In the genomic region with DNA sequence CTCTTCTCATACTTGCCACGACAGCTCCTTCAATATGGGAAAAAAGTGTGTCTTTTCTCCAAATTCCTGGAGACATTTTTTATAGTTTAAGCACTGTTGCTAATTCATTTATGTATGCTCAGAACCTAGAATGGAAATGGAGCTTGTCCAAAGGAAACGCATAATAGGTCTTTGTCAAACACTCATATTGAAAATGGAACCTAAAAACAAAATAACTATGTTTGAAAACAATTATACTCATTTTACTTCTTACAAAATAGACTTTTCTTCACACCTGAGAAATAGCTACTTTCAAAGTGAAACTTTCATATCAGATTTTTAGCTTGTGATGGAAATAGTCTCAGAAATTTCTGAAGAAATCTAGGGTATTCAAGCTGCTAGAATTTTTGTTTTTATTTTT, we compare ENCODE assay signal across 16 cellular contexts.
DNase-seq lines count a peak whose midpoint lies in the region; ATAC-seq and FAIRE-seq lines count a peak whose summit lies in the region.
"Had no signal": no experiment of that assay in that cellular context is flagged by ENCODE, and none has a peak within 500 bp of the region (broad histone marks: within the 10 kb centered on the region; RNA-seq: fewer than 3 reads in every experiment).

No MANE protein-coding gene starts in this region.

- FAIRE-seq in frontal cortex (lab: Jason Lieb, UNC), result peak; percentile 10
- FAIRE-seq: K562 had no signal

- ATAC-seq in GM18873 (IDR thresholded peaks at IDR 0.05; ENCODE audit: low FRiP score, unreplicated experiment), result peak; percentile 43
- peak; percentile 47 for ATAC-seq in GM21786 (IDR thresholded peaks at IDR 0.05; ENCODE audit: unreplicated experiment)
- peak; percentile 44 for ATAC-seq in HG03097 (IDR thresholded peaks at IDR 0.05; ENCODE audit: low FRiP score, unreplicated experiment)
- ATAC-seq: foreskin keratinocyte, K562 had no signal

- DNase-seq in frontal cortex (ENCODE audit: low spot score in 2 of 2), result no peak
- DNase-seq in NCI-H526 (lab: John Stamatoyannopoulos, UW), result no peak
- no peak for DNase-seq in NCI-H2196 (lab: John Stamatoyannopoulos, UW; ENCODE audit: unreplicated experiment)
- DNase-seq in stimulated activated CD4-positive, alpha-beta T cell treated with anti-CD3 and anti-CD28 coated beads, Interleukin-2, amount 100 ng/mL, for 48 hours, result no peak
- no peak for DNase-seq in HT-29 (ENCODE audit: low spot score)
- DNase-seq: activated CD8-positive, alpha-beta memory T cell treated with anti-CD3 and anti-CD28 coated beads for 24 hours; CD4-positive, alpha-beta T cell; foreskin keratinocyte; NCI-H1436 treated with DMSO at 0.1 percent for 48 hours; Right ventricle myocardium superior; stimulated activated CD4-positive, alpha-beta T cell treated with anti-CD3 and anti-CD28 coated beads, Interleukin-12 subunit alpha, Interleukin-12 subunit beta, amount 100 ng/mL, for 4 hours; thyroid gland had no signal
